ENCODE assay signal across 20 cellular contexts in genomic region chr1:117392776-117393175, GRCh38.
"Had no signal": no experiment of that assay in that cellular context is flagged by ENCODE, and none has a peak within 500 bp of the region (broad histone marks: within the 10 kb centered on the region; RNA-seq: fewer than 3 reads in every experiment).

No MANE protein-coding gene starts in this region.

- H3K4me1 ChIP-seq: breast epithelium had no signal

- H3K4me3 ChIP-seq: breast epithelium, coronary artery, esophagus muscularis mucosa, lower lobe of right lung, right lobe of liver, stomach had no signal

- DNase-seq: activated CD4-positive, alpha-beta memory T cell treated with anti-CD3 and anti-CD28 coated beads, Interleukin-2, amount 10 ng/mL, durations not matched to agents 7 days and 5 days; activated naive CD4-positive, alpha-beta T cell treated with anti-CD3 and anti-CD28 coated beads, Interleukin-2, amount 10 ng/mL, durations not matched to agents 7 days and 5 days; activated naive CD8-positive, alpha-beta T cell treated with anti-CD3 and anti-CD28 coated beads, Interleukin-2, amount 50 U/mL, for 24 hours; activated T-cell treated with anti-CD3 and anti-CD28 coated beads, Interleukin-2, amount 50 U/mL, for 24 hours; aorta; foreskin fibroblast; glutamatergic neuron; hippocampal formation; islet precursor cell; left colon; lower lobe of right lung; right lobe of liver; stimulated activated CD4-positive, alpha-beta T cell treated with anti-CD3 and anti-CD28 coated beads, Interleukin-4, amount 100 ng/mL, for 24 hours; stomach had no signal

- H3K27ac Mint-ChIP-seq: activated CD4-positive, alpha-beta memory T cell treated with anti-CD3 and anti-CD28 coated beads, Interleukin-2, amount 10 ng/mL, durations not matched to agents 7 days and 5 days; activated naive CD4-positive, alpha-beta T cell treated with anti-CD3 and anti-CD28 coated beads, Interleukin-2, amount 10 ng/mL, durations not matched to agents 7 days and 5 days; activated naive CD8-positive, alpha-beta T cell treated with anti-CD3 and anti-CD28 coated beads, Interleukin-2, amount 50 U/mL, for 24 hours; activated T-cell treated with anti-CD3 and anti-CD28 coated beads, Interleukin-2, amount 50 U/mL, for 24 hours; stimulated activated effector memory CD8-positive, alpha-beta T cell treated with anti-CD3 and anti-CD28 coated beads, Interleukin-12 subunit alpha, Interleukin-12 subunit beta, amount 100 ng/mL, for 72 hours; type B pancreatic cell had no signal

- FAIRE-seq: TTC549 had no signal

- H3K36me3 ChIP-seq: breast epithelium, esophagus muscularis mucosa, lower lobe of right lung, right lobe of liver, stomach had no signal

- H3K27me3 Mint-ChIP-seq: activated CD4-positive, alpha-beta memory T cell treated with anti-CD3 and anti-CD28 coated beads, Interleukin-2, amount 10 ng/mL, durations not matched to agents 7 days and 5 days; activated naive CD4-positive, alpha-beta T cell treated with anti-CD3 and anti-CD28 coated beads, Interleukin-2, amount 10 ng/mL, durations not matched to agents 7 days and 5 days; activated naive CD8-positive, alpha-beta T cell treated with anti-CD3 and anti-CD28 coated beads, Interleukin-2, amount 50 U/mL, for 24 hours; activated T-cell treated with anti-CD3 and anti-CD28 coated beads, Interleukin-2, amount 50 U/mL, for 24 hours; type B pancreatic cell had no signal

- H3K27me3 ChIP-seq: breast epithelium, esophagus muscularis mucosa, right lobe of liver, stomach had no signal

- H3K36me3 Mint-ChIP-seq: stimulated activated effector memory CD8-positive, alpha-beta T cell treated with anti-CD3 and anti-CD28 coated beads, Interleukin-12 subunit alpha, Interleukin-12 subunit beta, amount 100 ng/mL, for 72 hours; type B pancreatic cell had no signal

- H3K9me3 ChIP-seq: breast epithelium, esophagus muscularis mucosa, lower lobe of right lung, right lobe of liver, stomach had no signal

- H3K27ac ChIP-seq: breast epithelium, coronary artery, esophagus muscularis mucosa, lower lobe of right lung, right lobe of liver, stomach had no signal

- ATAC-seq: activated naive CD8-positive, alpha-beta T cell treated with anti-CD3 and anti-CD28 coated beads, Interleukin-2, amount 50 U/mL, for 24 hours; left colon; lower lobe of right lung; right lobe of liver; stimulated activated effector memory CD8-positive, alpha-beta T cell treated with anti-CD3 and anti-CD28 coated beads, Interleukin-12 subunit alpha, Interleukin-12 subunit beta, amount 100 ng/mL, for 72 hours had no signal

- H3K9me3 Mint-ChIP-seq: activated CD4-positive, alpha-beta memory T cell treated with anti-CD3 and anti-CD28 coated beads, Interleukin-2, amount 10 ng/mL, durations not matched to agents 7 days and 5 days; activated naive CD8-positive, alpha-beta T cell treated with anti-CD3 and anti-CD28 coated beads, Interleukin-2, amount 50 U/mL, for 24 hours; activated T-cell treated with anti-CD3 and anti-CD28 coated beads, Interleukin-2, amount 50 U/mL, for 24 hours; stimulated activated effector memory CD8-positive, alpha-beta T cell treated with anti-CD3 and anti-CD28 coated beads, Interleukin-12 subunit alpha, Interleukin-12 subunit beta, amount 100 ng/mL, for 72 hours; type B pancreatic cell had no signal

- H3K4me3 Mint-ChIP-seq: activated CD4-positive, alpha-beta memory T cell treated with anti-CD3 and anti-CD28 coated beads, Interleukin-2, amount 10 ng/mL, durations not matched to agents 7 days and 5 days; activated naive CD4-positive, alpha-beta T cell treated with anti-CD3 and anti-CD28 coated beads, Interleukin-2, amount 10 ng/mL, durations not matched to agents 7 days and 5 days; activated naive CD8-positive, alpha-beta T cell treated with anti-CD3 and anti-CD28 coated beads, Interleukin-2, amount 50 U/mL, for 24 hours; activated T-cell treated with anti-CD3 and anti-CD28 coated beads, Interleukin-2, amount 50 U/mL, for 24 hours; stimulated activated effector memory CD8-positive, alpha-beta T cell treated with anti-CD3 and anti-CD28 coated beads, Interleukin-12 subunit alpha, Interleukin-12 subunit beta, amount 100 ng/mL, for 72 hours; type B pancreatic cell had no signal
